In the genomic region with DNA sequence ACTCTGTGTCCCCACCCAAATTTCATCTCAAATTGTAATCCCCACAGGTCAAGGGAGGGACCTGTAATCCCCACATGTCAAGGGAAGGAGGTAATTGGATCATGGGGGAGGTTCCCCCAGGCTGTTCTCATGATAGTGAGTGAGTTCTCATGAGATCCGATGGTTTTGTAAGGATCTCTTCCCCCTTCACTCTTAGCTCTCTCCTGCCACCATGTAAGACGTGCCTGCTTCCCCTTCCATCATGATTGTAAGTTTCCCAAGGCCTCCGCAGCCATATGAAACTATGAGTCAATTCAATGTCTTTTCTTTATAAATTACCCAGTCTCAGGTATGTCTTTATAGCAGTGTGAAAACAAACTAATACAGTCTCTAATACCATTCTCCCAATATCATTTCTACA, we compare ENCODE assay signal across 6 cellular contexts. TPM values are rescaled to one million over a fixed set of nuclear protein-coding genes. Genes with fewer than 3 reads are reported as not detected.
"Had no signal": no experiment of that assay in that cellular context is flagged by ENCODE, and none has a peak within 500 bp of the region (broad histone marks: within the 10 kb centered on the region; RNA-seq: fewer than 3 reads in every experiment).

No MANE protein-coding gene starts in this region.

RNA-seq across cellular contexts. Expression of gene ARMH2, which starts 47.8 kb away (rescaled TPM):
- total RNA-seq: GM23248, H4, H7, HFFc6, HT1080, IMR-90 had no signal
- polyA plus RNA-seq: GM23248, IMR-90 had no signal
